ENCODE assay signal across 7 cellular contexts in the genomic region with DNA sequence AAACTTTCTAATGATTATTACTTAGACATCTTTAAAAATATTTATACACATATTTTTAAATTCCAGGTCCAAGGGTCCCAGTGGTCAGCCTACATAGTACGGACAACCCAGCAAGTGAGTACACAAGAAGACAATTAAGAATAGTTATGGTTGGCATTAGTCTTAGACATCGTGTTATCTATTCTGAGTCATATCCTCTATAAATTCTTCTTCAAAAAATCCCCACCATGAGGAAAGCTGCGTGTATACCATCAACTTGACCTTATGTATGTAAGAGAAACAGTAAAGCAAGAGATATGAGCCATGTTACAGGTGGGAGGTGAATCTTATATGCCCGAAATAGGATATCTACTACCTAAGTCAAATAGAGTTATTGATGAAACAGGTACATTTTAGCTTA.
"Had no signal": no experiment of that assay in that cellular context is flagged by ENCODE, and none has a peak within 500 bp of the region (broad histone marks: within the 10 kb centered on the region; RNA-seq: fewer than 3 reads in every experiment).

No MANE protein-coding gene starts in this region.

- DNase-seq: H9, HCEC 1CT, IMR-90, KG1 had no signal

- H3K27ac ChIP-seq: HL-60 had no signal

- ATAC-seq: GM23338, K562 had no signal

- H3K4me2 ChIP-seq: GM23338 had no signal

- H2AFZ ChIP-seq: GM23338 had no signal

- H3K4me3 ChIP-seq: GM23338, K562 had no signal
